ENCODE assay signal across 13 cellular contexts in the genomic region with DNA sequence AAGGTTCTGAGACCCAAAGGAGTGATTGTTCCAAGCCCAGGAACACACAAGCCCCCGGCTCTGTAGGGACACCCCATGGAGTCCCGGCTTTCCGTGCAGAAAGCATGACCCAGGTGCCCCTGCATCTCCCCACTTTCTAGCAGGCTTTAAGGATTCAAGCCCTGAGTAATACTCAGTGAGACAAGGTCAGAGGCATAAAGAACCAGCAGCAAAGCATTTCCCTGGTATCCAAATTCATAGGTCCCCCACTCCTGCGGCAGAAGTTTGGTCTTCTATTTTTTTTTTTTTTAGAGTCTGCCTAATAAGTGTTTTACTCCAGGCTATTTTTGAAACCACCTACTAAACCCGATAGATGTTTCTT. TPM values are rescaled to one million over a fixed set of nuclear protein-coding genes. Genes with fewer than 3 reads are reported as not detected.
DNase-seq lines count a peak whose midpoint lies in the region; ATAC-seq and TF ChIP-seq lines count a peak whose summit lies in the region.
"Had no signal": no experiment of that assay in that cellular context is flagged by ENCODE, and none has a peak within 500 bp of the region (broad histone marks: within the 10 kb centered on the region; RNA-seq: fewer than 3 reads in every experiment).

No MANE protein-coding gene starts in this region.

- H3K27ac Mint-ChIP-seq in stimulated activated naive CD8-positive, alpha-beta T cell treated with anti-CD3 and anti-CD28 coated beads, Interleukin-15, amount 100 ng/mL, for 72 hours = no peak overlapping the region
- H3K27ac Mint-ChIP-seq: activated CD4-positive, alpha-beta memory T cell treated with anti-CD3 and anti-CD28 coated beads, Interleukin-2, amount 10 ng/mL, durations not matched to agents 7 days and 5 days had no signal

- DNase-seq in HFF-Myc (ENCODE audit: extremely low read depth, low read depth) = no peak
- DNase-seq in colonic mucosa = no peak
- DNase-seq in lower lobe of right lung = no peak
- DNase-seq in stimulated activated naive CD8-positive, alpha-beta T cell treated with anti-CD3 and anti-CD28 coated beads, Interleukin-15, amount 100 ng/mL, for 72 hours = no peak
- no peak for DNase-seq in HCEC 1CT
- no peak for DNase-seq in nucleus accumbens (lab: John Stamatoyannopoulos, UW)
- DNase-seq in stimulated activated CD4-positive, alpha-beta T cell treated with anti-CD3 and anti-CD28 coated beads, Interleukin-2, amount 100 ng/mL, for 48 hours = no peak
- DNase-seq: activated CD4-positive, alpha-beta memory T cell treated with anti-CD3 and anti-CD28 coated beads, Interleukin-2, amount 10 ng/mL, durations not matched to agents 7 days and 5 days; hippocampal formation; NCI-H524; occipital lobe had no signal

- H3K4me1 ChIP-seq in colonic mucosa (peaks cover 6% of the 10 kb centered on the region), lower lobe of right lung (peaks cover 46% of the 10 kb centered on the region)

- no peaks in the 10 kb centered on the region for H3K9me3 Mint-ChIP-seq in stimulated activated naive CD8-positive, alpha-beta T cell treated with anti-CD3 and anti-CD28 coated beads, Interleukin-15, amount 100 ng/mL, for 72 hours
- H3K9me3 Mint-ChIP-seq: activated CD4-positive, alpha-beta memory T cell treated with anti-CD3 and anti-CD28 coated beads, Interleukin-2, amount 10 ng/mL, durations not matched to agents 7 days and 5 days had no signal

- H3K4me3 ChIP-seq in HFF-Myc (replicated peaks; ENCODE audit: low read depth, low read length) (peak overlapping the region; percentile 25), colonic mucosa (no peak overlapping the region), lower lobe of right lung (peak overlapping the region; percentile 14)
- H3K4me3 ChIP-seq: SK-N-MC had no signal

- H3K27ac ChIP-seq in colonic mucosa = peak overlapping the region; percentile 12
- H3K27ac ChIP-seq in lower lobe of right lung = peak overlapping the region; percentile 7
- H3K27ac ChIP-seq: SK-N-MC had no signal

- H3K9ac ChIP-seq in colonic mucosa (ENCODE audit: low read depth in 2 of 2, low read length in 2 of 2) = peak overlapping the region in 1 of 2 donors; percentile 41

- no peaks in the 10 kb centered on the region for H3K27me3 Mint-ChIP-seq in stimulated activated naive CD8-positive, alpha-beta T cell treated with anti-CD3 and anti-CD28 coated beads, Interleukin-15, amount 100 ng/mL, for 72 hours
- H3K27me3 Mint-ChIP-seq: activated CD4-positive, alpha-beta memory T cell treated with anti-CD3 and anti-CD28 coated beads, Interleukin-2, amount 10 ng/mL, durations not matched to agents 7 days and 5 days had no signal

- peaks cover 60% of the 10 kb centered on the region for H3K4me1 Mint-ChIP-seq in stimulated activated naive CD8-positive, alpha-beta T cell treated with anti-CD3 and anti-CD28 coated beads, Interleukin-15, amount 100 ng/mL, for 72 hours

- H3K9me3 ChIP-seq in colonic mucosa = no peaks in the 10 kb centered on the region
- H3K9me3 ChIP-seq in lower lobe of right lung = no peaks in the 10 kb centered on the region

- H3K27me3 ChIP-seq in colonic mucosa (no peaks in the 10 kb centered on the region), lower lobe of right lung (ENCODE audit: low read depth) (no peaks in the 10 kb centered on the region)

- H3K4me3 Mint-ChIP-seq in stimulated activated naive CD8-positive, alpha-beta T cell treated with anti-CD3 and anti-CD28 coated beads, Interleukin-15, amount 100 ng/mL, for 72 hours = peak overlapping the region; percentile 64 to 79
- H3K4me3 Mint-ChIP-seq: activated CD4-positive, alpha-beta memory T cell treated with anti-CD3 and anti-CD28 coated beads, Interleukin-2, amount 10 ng/mL, durations not matched to agents 7 days and 5 days had no signal

- ATAC-seq in lower lobe of right lung (peak in 1 of 2 donors; percentile 8), HG02840 (IDR thresholded peaks at IDR 0.05; ENCODE audit: low FRiP score, unreplicated experiment) (no peak)
- no peak for ATAC-seq in stimulated activated naive CD8-positive, alpha-beta T cell treated with anti-CD3 and anti-CD28 coated beads, Interleukin-15, amount 100 ng/mL, for 72 hours

- H3K36me3 ChIP-seq in colonic mucosa = no peaks in the 10 kb centered on the region
- no peaks in the 10 kb centered on the region for H3K36me3 ChIP-seq in lower lobe of right lung

- TF ChIP-seq CTCF in HFF-Myc (IDR thresholded peaks at IDR 0.05; ENCODE audit: low read depth, low read length, missing control alignments) (no peak), colonic mucosa (IDR thresholded peaks at IDR 0.05) (no peak), lower lobe of right lung (IDR thresholded peaks at IDR 0.05) (no peak)

- intact Hi-C loops in colonic mucosa (cut with DNase I) (no loop called here), lower lobe of right lung (cut with DNase I) (no loop called here)

RNA-seq across cellular contexts. Expression of a gene that starts 16.3 kb away (rescaled TPM):
- 10 to 100 TPM; 16.6 to 34.3 TPM for total RNA-seq in colonic mucosa
- 17.0 TPM for total RNA-seq in lower lobe of right lung

RNA-seq across cellular contexts. Expression of a gene that starts 18.0 kb away (rescaled TPM):
- total RNA-seq in colonic mucosa = 10 to 100 TPM; 43.4 to 59.1 TPM
- total RNA-seq in lower lobe of right lung = 37.3 TPM
